In the genomic region with DNA sequence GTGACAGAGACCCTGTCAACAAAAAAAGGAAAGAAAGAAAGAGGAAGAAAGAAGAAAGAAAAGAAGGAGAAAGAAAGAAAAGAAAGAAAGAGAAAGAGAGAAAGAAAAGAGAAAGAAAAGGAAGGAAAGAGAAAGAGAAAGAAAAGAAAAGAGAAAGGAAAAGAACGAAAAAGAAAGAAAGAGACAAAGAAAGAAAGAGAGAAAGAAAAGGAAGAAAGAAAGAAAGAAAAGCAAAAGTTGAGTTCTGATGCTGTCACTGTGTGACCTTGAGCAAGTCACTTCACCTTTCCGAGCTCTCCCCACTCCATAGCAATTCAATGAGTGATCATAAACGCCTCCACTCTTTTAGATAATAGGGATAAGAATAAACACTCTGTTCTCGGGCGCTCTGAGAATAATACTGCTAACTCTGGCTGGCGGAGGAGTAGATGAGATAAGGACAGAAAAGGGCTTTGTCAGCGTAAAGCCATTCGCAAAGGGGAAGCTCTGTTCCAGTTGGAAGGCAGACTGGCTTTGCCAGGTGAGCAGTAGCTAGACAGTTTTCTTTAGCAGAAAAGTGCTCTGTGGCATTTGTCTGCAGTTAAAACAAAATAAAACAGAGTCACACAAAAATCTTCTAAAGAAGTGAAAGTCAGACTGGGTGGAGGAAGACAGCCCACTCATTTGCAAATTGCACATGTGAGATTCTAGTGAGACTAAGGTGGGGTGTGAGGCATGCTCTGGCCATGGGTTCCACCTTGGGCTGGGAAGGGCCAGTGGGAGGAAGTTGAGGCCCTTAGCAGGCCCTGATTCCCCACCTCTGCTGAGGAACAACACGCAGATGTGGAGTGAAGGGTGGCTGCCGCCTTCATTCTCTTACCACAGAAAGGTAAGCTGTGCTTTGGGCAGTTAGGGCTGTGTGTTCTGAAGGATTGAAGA, we compare ENCODE assay signal across 8 cellular contexts. TPM values are rescaled to one million over a fixed set of nuclear protein-coding genes. Genes with fewer than 3 reads are reported as not detected.
DNase-seq lines count a peak whose midpoint lies in the region; ATAC-seq and TF ChIP-seq lines count a peak whose summit lies in the region.

No MANE protein-coding gene starts in this region.

- intact Hi-C loops in activated CD8-positive, alpha-beta T cell treated with anti-CD3 and anti-CD28 coated beads for 36 hours (cut with micrococcal nuclease) = no loop called here

- CTCF ChIA-PET in activated CD8-positive, alpha-beta T cell treated with anti-CD3 and anti-CD28 coated beads for 36 hours (lab: Charles Lee) = interaction anchor here (0.6 to 2.9 kb wide), 6 partner anchors 9 to 898 kb away, joined by 3 to 15 read pairs (median 3); a partner anchor contains a TSS

- H3K4me3 Mint-ChIP-seq in activated CD8-positive, alpha-beta T cell treated with anti-CD3 and anti-CD28 coated beads for 36 hours = peak overlapping the region; percentile 64

- no peak for TF ChIP-seq CTCF in GM12864 (IDR thresholded peaks at IDR 0.05; ENCODE audit: low read depth, low read length, missing control alignments)
- TF ChIP-seq CTCF in activated CD8-positive, alpha-beta T cell treated with anti-CD3 and anti-CD28 coated beads for 36 hours (IDR thresholded peaks at IDR 0.05) = peak; percentile 27

- ATAC-seq in HG02870 (IDR thresholded peaks at IDR 0.05; ENCODE audit: unreplicated experiment) (peak; percentile 77), GM19328 (IDR thresholded peaks at IDR 0.05; ENCODE audit: unreplicated experiment) (no peak)
- peak; percentile 76 for ATAC-seq in activated CD8-positive, alpha-beta T cell treated with anti-CD3 and anti-CD28 coated beads for 36 hours

- H3K9me3 Mint-ChIP-seq in activated CD8-positive, alpha-beta T cell treated with anti-CD3 and anti-CD28 coated beads for 36 hours = no peaks in the 10 kb centered on the region

- H3K4me1 Mint-ChIP-seq in activated CD8-positive, alpha-beta T cell treated with anti-CD3 and anti-CD28 coated beads for 36 hours (ENCODE audit: low read depth) = peaks cover 11% of the 10 kb centered on the region

- DNase-seq in GM12864 (ENCODE audit: low read depth) = no peak
- DNase-seq in activated CD8-positive, alpha-beta T cell treated with anti-CD3 and anti-CD28 coated beads for 36 hours = peak; percentile 20
- DNase-seq in left kidney (ENCODE audit: low read depth, low spot score) = peak; percentile 39
- no peak for DNase-seq in NK-92 treated with Interleukin-12 subunit alpha and Interleukin-12 subunit beta, amount 100 ng/mL, for 24 hours (lab: John Stamatoyannopoulos, UW)
- DNase-seq in NCI-H1105 (lab: John Stamatoyannopoulos, UW) = no peak
- no peak for DNase-seq in stimulated activated CD4-positive, alpha-beta T cell treated with anti-CD3 and anti-CD28 coated beads, Interleukin-4, amount 100 ng/mL, for 1 hour

- H3K4me3 ChIP-seq in GM12864 (ENCODE audit: low read depth, low read length) = peak overlapping the region; percentile 38

- peak overlapping the region; percentile 37 for H3K27ac Mint-ChIP-seq in activated CD8-positive, alpha-beta T cell treated with anti-CD3 and anti-CD28 coated beads for 36 hours

- H3K27me3 Mint-ChIP-seq in activated CD8-positive, alpha-beta T cell treated with anti-CD3 and anti-CD28 coated beads for 36 hours = no peaks in the 10 kb centered on the region

- H3K36me3 Mint-ChIP-seq in activated CD8-positive, alpha-beta T cell treated with anti-CD3 and anti-CD28 coated beads for 36 hours (ENCODE audit: low read depth) = no peaks in the 10 kb centered on the region

- POLR2A ChIA-PET in activated CD8-positive, alpha-beta T cell treated with anti-CD3 and anti-CD28 coated beads for 36 hours (lab: Charles Lee) = interaction anchor here (1.3 kb wide), 1 partner anchor 63 kb away, joined by 3 read pairs; no protein-coding TSS in a partner anchor

RNA-seq across cellular contexts. Expression of a gene that starts 9.6 kb away (rescaled TPM):
- 10 to 100 TPM; 26.3 to 28.4 TPM for total RNA-seq in activated CD8-positive, alpha-beta T cell treated with anti-CD3 and anti-CD28 coated beads for 36 hours

Comparison
In these comparisons a context has a peak if more than half of its experiments do, and no peak if none do; other contexts are left out.
1. DNase-seq: peak in activated CD8-positive, alpha-beta T cell treated with anti-CD3 and anti-CD28 coated beads for 36 hours (single experiment) and left kidney (single experiment); none in GM12864 (single experiment), NK-92 treated with Interleukin-12 subunit alpha and Interleukin-12 subunit beta, amount 100 ng/mL, for 24 hours (single experiment), NCI-H1105 (single experiment) and stimulated activated CD4-positive, alpha-beta T cell treated with anti-CD3 and anti-CD28 coated beads, Interleukin-4, amount 100 ng/mL, for 1 hour (single experiment).